8 cellular contexts compared by ENCODE assay signal in genomic region chr7:24574365-24574764, GRCh38. TPM values are rescaled to one million over a fixed set of nuclear protein-coding genes. Genes with fewer than 3 reads are reported as not detected.
A peak's percentile ranks its signal among the peaks of the same experiment; 100 is the strongest.
DNase-seq lines count a peak whose midpoint lies in the region; ATAC-seq and TF ChIP-seq lines count a peak whose summit lies in the region.

No MANE protein-coding gene starts in this region.

- H2AFZ ChIP-seq in GM23248: peak overlapping the region; percentile 88

- ATAC-seq in HG03460 (IDR thresholded peaks at IDR 0.05; ENCODE audit: unreplicated experiment): no peak

- H3K79me2 ChIP-seq in GM23248 (ENCODE audit: insufficient read depth): peaks cover 52% of the 10 kb centered on the region

- H3K9me2 ChIP-seq in GM23248 (ENCODE audit: insufficient read depth): no peaks in the 10 kb centered on the region

- H3K4me1 ChIP-seq in GM23248 (ENCODE audit: insufficient read depth): peaks cover 8% of the 10 kb centered on the region; the same call in 1 of the 2 replicates

- H3K36me3 ChIP-seq in GM23248 (ENCODE audit: low read depth) (no peaks in the 10 kb centered on the region), SK-N-MC (ENCODE audit: insufficient read depth, low read length) (no peaks in the 10 kb centered on the region)

- H3F3A ChIP-seq in GM23248 (ENCODE audit: insufficient read depth): peaks cover 18% of the 10 kb centered on the region; the same call in 1 of the 2 replicates

- no peaks in the 10 kb centered on the region for H4K20me1 ChIP-seq in GM23248 (ENCODE audit: insufficient read depth)

- H3K27me3 ChIP-seq in GM23248 (replicated peaks; ENCODE audit: insufficient read depth): peaks cover 15% of the 10 kb centered on the region

- H3K4me3 ChIP-seq in GM23248 (peak overlapping the region; percentile 84), SK-N-MC (peak overlapping the region; percentile 98), fibroblast of pulmonary artery (replicated peaks; ENCODE audit: low read depth, low read length) (peak overlapping the region; percentile 66), skeletal muscle cell (ENCODE audit: low read depth, low read length) (peak overlapping the region; percentile 79)

- H3K27ac ChIP-seq in GM23248 (peak overlapping the region; percentile 33), SK-N-MC (no peak overlapping the region)

- H3K9ac ChIP-seq in GM23248 (peak overlapping the region; percentile 82), SK-N-MC (ENCODE audit: insufficient read length) (peak overlapping the region; percentile 86)

- no peak for TF ChIP-seq CTCF in fibroblast of pulmonary artery (IDR thresholded peaks at IDR 0.05; ENCODE audit: low read length, missing control alignments)

- 29 to 31% methylated on average over 11 of the region's 11 CpGs for WGBS in GM23248 (ENCODE audit: low coverage in 1 of 2, low lambda C conversion rate in 2 of 2, missing lambda C conversion rate in 2 of 2), 2 experiments

- peak overlapping the region; percentile 84 for H3K4me2 ChIP-seq in GM23248 (ENCODE audit: unreplicated experiment)

- DNase-seq in GM23248 (no peak), SK-N-MC (ENCODE audit: low read depth, low spot score) (no peak), fibroblast of pulmonary artery (ENCODE audit: low read depth) (peak; percentile 29), skeletal muscle cell (ENCODE audit: low read depth) (no peak), ecto neural progenitor cell (ENCODE audit: low spot score) (no peak), NCI-H2196 (lab: John Stamatoyannopoulos, UW; ENCODE audit: unreplicated experiment) (no peak)
- no peak for DNase-seq in effector CD4-positive, alpha-beta T cell

- H3K9me3 ChIP-seq in GM23248 (ENCODE audit: low read depth) (no peaks in the 10 kb centered on the region), SK-N-MC (ENCODE audit: low read depth, low read length) (no peaks in the 10 kb centered on the region)

- in situ Hi-C loops in GM23248 (cut with MboI): no loop called here

RNA-seq across cellular contexts. Expression of gene PALS2, which starts 1.1 kb away (rescaled TPM):
- total RNA-seq in GM23248 (2014; rRNA removed; shearing (Covaris generic)): 16.9 and 17.4 TPM in 2 replicates
- polyA plus RNA-seq in GM23248 (2016; fragmentation: Nextera tagmentation; extraction: Ambion mirVana): 8.1 and 8.3 TPM in 2 replicates
